Comparison of ENCODE assay signal across 8 cellular contexts in the genomic region with DNA sequence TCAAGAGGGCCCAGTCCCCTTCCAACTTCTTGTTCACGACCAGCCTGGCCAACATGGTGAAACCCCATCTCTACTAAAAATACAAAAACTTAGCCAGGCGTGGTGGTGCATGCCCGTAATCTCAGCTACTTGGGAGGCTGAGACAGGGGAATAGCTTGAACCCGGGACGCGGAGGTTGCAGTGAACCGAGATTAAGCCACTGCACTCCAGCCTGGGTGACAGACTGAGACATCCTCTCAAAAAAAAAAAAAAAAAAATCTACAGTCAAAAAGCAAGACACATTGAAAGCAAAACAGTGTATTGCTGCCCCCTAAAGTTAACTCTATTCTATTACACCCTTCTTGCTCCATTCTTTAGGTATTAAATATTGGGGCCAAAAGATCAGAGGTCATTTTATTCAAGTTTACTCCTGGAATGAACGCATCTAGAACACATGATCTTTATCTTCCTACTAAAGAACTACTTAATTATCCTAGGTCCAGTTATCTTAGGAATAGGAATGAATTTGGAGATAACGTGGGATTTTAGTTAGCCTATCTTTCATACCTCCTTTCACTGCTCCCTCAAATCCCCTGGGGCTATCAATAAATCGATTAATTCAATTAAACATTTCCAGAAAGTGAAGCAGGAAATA. TPM values are rescaled to one million over a fixed set of nuclear protein-coding genes. Genes with fewer than 3 reads are reported as not detected.
A peak's percentile ranks its signal among the peaks of the same experiment; 100 is the strongest.
DNase-seq lines count a peak whose midpoint lies in the region; ATAC-seq and TF ChIP-seq lines count a peak whose summit lies in the region.

No MANE protein-coding gene starts in this region.

- H3K27me3 Mint-ChIP-seq in T-helper 17 cell = no peaks in the 10 kb centered on the region

- peak overlapping the region; percentile 63 for H3K27ac Mint-ChIP-seq in T-helper 17 cell

- H3K9me3 ChIP-seq in T-helper 17 cell (ENCODE audit: control insufficient read depth, low read length, poor library complexity, severe bottlenecking) = no peaks in the 10 kb centered on the region
- no peaks in the 10 kb centered on the region for H3K9me3 ChIP-seq in osteoblast (ENCODE audit: low read depth, low read length)

- ATAC-seq in GM18861 (IDR thresholded peaks at IDR 0.05; ENCODE audit: unreplicated experiment) (peak; percentile 27), T-helper 17 cell (peak; percentile 39), HG02970 (IDR thresholded peaks at IDR 0.05; ENCODE audit: low FRiP score, unreplicated experiment) (no peak)

- H3K4me1 ChIP-seq in osteoblast (ENCODE audit: insufficient read depth, low read length) = peaks cover 33% of the 10 kb centered on the region

- H3K4me3 ChIP-seq in epithelial cell of esophagus (ENCODE audit: low read length) = no peak overlapping the region
- H3K4me3 ChIP-seq in osteoblast (ENCODE audit: insufficient read depth, low read length) = peak overlapping the region; percentile 98

- in situ Hi-C loops in Caki2 (cut with HindIII; ENCODE audit: low pct_unique_long_range_greater_than_20kb, low sequenced_read_pairs) = no loop called here

- H4K20me1 ChIP-seq in osteoblast (ENCODE audit: insufficient read depth, low read length) = peaks cover 33% of the 10 kb centered on the region

- peak overlapping the region; percentile 28 for H3K27ac ChIP-seq in osteoblast (ENCODE audit: low read depth, low read length)

- H3K4me2 ChIP-seq in osteoblast (ENCODE audit: insufficient read depth, low read length) = peak overlapping the region; percentile 94

- peaks cover 29% of the 10 kb centered on the region for H3K4me1 Mint-ChIP-seq in T-helper 17 cell

- H2AFZ ChIP-seq in osteoblast (ENCODE audit: low read length) = no peak overlapping the region

- H3K36me3 ChIP-seq in osteoblast (ENCODE audit: insufficient read depth, low read length) = peaks cover 36% of the 10 kb centered on the region

- H3K4me3 Mint-ChIP-seq in T-helper 17 cell = peak overlapping the region; percentile 81

- peaks cover 5% of the 10 kb centered on the region for H3K36me3 Mint-ChIP-seq in T-helper 17 cell (ENCODE audit: low read depth)

- H3K79me2 ChIP-seq in osteoblast (ENCODE audit: insufficient read depth, low read length) = peaks cover 72% of the 10 kb centered on the region

- TF ChIP-seq CTCF in epithelial cell of esophagus (IDR thresholded peaks at IDR 0.05; ENCODE audit: insufficient read depth, low read depth, low read length, missing control alignments) (peak; percentile 51), osteoblast (IDR thresholded peaks at IDR 0.05; ENCODE audit: extremely low read depth, low read depth, low read length) (peak; percentile 60)

- no peaks in the 10 kb centered on the region for H3K27me3 ChIP-seq in osteoblast (ENCODE audit: insufficient read depth, low read length)

- DNase-seq in Caki2 (ENCODE audit: low read depth) (peak; percentile 51), LoVo (ENCODE audit: low spot score) (peak; percentile 49), T-helper 17 cell (no peak), epithelial cell of esophagus (ENCODE audit: low read depth) (peak; percentile 58), osteoblast (ENCODE audit: insufficient read length, low spot score, missing footprints) (no peak), occipital lobe (lab: John Stamatoyannopoulos, UW) (no peak)

RNA-seq across cellular contexts. Expression of a gene that starts 2.4 kb away (rescaled TPM):
- 17.4 and 25.5 TPM in 2 replicates for total RNA-seq in Caki2 (2014; rRNA removed; shearing (Covaris generic); ENCODE audit: low replicate concordance)
- 10 to 100 TPM; 58.0 to 64.2 TPM for total RNA-seq in T-helper 17 cell
- total RNA-seq in osteoblast = 80.0 and 93.4 TPM in 2 replicates
- total RNA-seq in occipital lobe = 96.4 TPM

RNA-seq across cellular contexts. Expression of a gene that starts 2.7 kb away (rescaled TPM):
- 16.3 and 17.2 TPM in 2 replicates for total RNA-seq in Caki2 (2014; rRNA removed; shearing (Covaris generic); ENCODE audit: low replicate concordance)
- 10 to 100 TPM; 44.5 to 45.0 TPM for total RNA-seq in T-helper 17 cell
- 109 and 131 TPM in 2 replicates for total RNA-seq in osteoblast
- total RNA-seq in occipital lobe = 220 TPM

RNA-seq across cellular contexts. Expression of a gene that starts 22.5 kb away (rescaled TPM):
- total RNA-seq in Caki2 (2014; rRNA removed; shearing (Covaris generic); ENCODE audit: low replicate concordance) = not detected in 2 replicates
- total RNA-seq in T-helper 17 cell = not detected
- 8.0 and 8.3 TPM in 2 replicates for total RNA-seq in osteoblast
- 73.2 TPM for total RNA-seq in occipital lobe

Comparison
In these comparisons a context has a peak if more than half of its experiments do, and no peak if none do; other contexts are left out.
1. DNase-seq: peak in Caki2 (single experiment), LoVo (single experiment) and epithelial cell of esophagus (single experiment); none in T-helper 17 cell (0 of 3), osteoblast (single experiment) and occipital lobe (single experiment).